Comparison of ENCODE assay signal across 9 cellular contexts in genomic region chr6:71012871-71013456, GRCh38. TPM values are rescaled to one million over a fixed set of nuclear protein-coding genes. Genes with fewer than 3 reads are reported as not detected.
A peak's percentile ranks its signal among the peaks of the same experiment; 100 is the strongest.
DNase-seq lines count a peak whose midpoint lies in the region; ATAC-seq, FAIRE-seq and TF ChIP-seq lines count a peak whose summit lies in the region.
"Had no signal": no experiment of that assay in that cellular context is flagged by ENCODE, and none has a peak within 500 bp of the region (broad histone marks: within the 10 kb centered on the region; RNA-seq: fewer than 3 reads in every experiment).

No MANE protein-coding gene starts in this region.

- peak; percentile 66 for ATAC-seq in GM18861 (IDR thresholded peaks at IDR 0.05; ENCODE audit: unreplicated experiment)
- peak; percentile 74 for ATAC-seq in HG02970 (IDR thresholded peaks at IDR 0.05; ENCODE audit: low FRiP score, unreplicated experiment)

- H3K4me3 Mint-ChIP-seq in Calu3 (ENCODE audit: low read depth, unreplicated experiment): no peak overlapping the region
- H3K4me3 Mint-ChIP-seq in activated naive CD4-positive, alpha-beta T cell treated with anti-CD3 and anti-CD28 coated beads, Interleukin-2, amount 10 ng/mL, durations not matched to agents 7 days and 5 days: no peak overlapping the region
- H3K4me3 Mint-ChIP-seq: activated naive CD8-positive, alpha-beta T cell had no signal

- 17% methylated on average over 5 of the region's 5 CpGs for WGBS in prostate gland

- no peak for TF ChIP-seq POLR2A in prostate gland (IDR thresholded peaks at IDR 0.05)

- FAIRE-seq in TTC549 (lab: Jason Lieb, UNC) (peak; percentile 49), frontal cortex (lab: Jason Lieb, UNC) (no peak)

- H3K9me3 Mint-ChIP-seq in Calu3 (ENCODE audit: low read depth, unreplicated experiment): no peaks in the 10 kb centered on the region
- no peaks in the 10 kb centered on the region for H3K9me3 Mint-ChIP-seq in activated naive CD4-positive, alpha-beta T cell treated with anti-CD3 and anti-CD28 coated beads, Interleukin-2, amount 10 ng/mL, durations not matched to agents 7 days and 5 days

- H3K27ac ChIP-seq in prostate gland: no peak overlapping the region

- no peaks in the 10 kb centered on the region for H3K36me3 ChIP-seq in prostate gland

- H3K9me3 ChIP-seq in prostate gland: no peaks in the 10 kb centered on the region

- H3K27ac Mint-ChIP-seq in Calu3 (ENCODE audit: unreplicated experiment): no peak overlapping the region
- no peak overlapping the region for H3K27ac Mint-ChIP-seq in activated naive CD4-positive, alpha-beta T cell treated with anti-CD3 and anti-CD28 coated beads, Interleukin-2, amount 10 ng/mL, durations not matched to agents 7 days and 5 days
- H3K27ac Mint-ChIP-seq: activated naive CD8-positive, alpha-beta T cell had no signal

- H3K27me3 Mint-ChIP-seq in Calu3 (ENCODE audit: unreplicated experiment): peaks cover 33% of the 10 kb centered on the region
- peaks cover 25% of the 10 kb centered on the region for H3K27me3 Mint-ChIP-seq in activated naive CD4-positive, alpha-beta T cell treated with anti-CD3 and anti-CD28 coated beads, Interleukin-2, amount 10 ng/mL, durations not matched to agents 7 days and 5 days

- no peaks in the 10 kb centered on the region for H3K36me3 Mint-ChIP-seq in Calu3 (ENCODE audit: insufficient read depth, unreplicated experiment)
- H3K36me3 Mint-ChIP-seq in activated naive CD4-positive, alpha-beta T cell treated with anti-CD3 and anti-CD28 coated beads, Interleukin-2, amount 10 ng/mL, durations not matched to agents 7 days and 5 days: no peaks in the 10 kb centered on the region
- H3K36me3 Mint-ChIP-seq: activated naive CD8-positive, alpha-beta T cell had no signal

- TF ChIP-seq CTCF in Calu3 (IDR thresholded peaks at IDR 0.05; ENCODE audit: unreplicated experiment): peak; percentile 85
- peak in 3 of 4 experiments; percentile 57 to 62 (median 58) for TF ChIP-seq CTCF in prostate gland (IDR thresholded peaks at IDR 0.05)

- no TSS peak for BruUV-seq in Calu3 (replicated peaks; lab: Mats Ljungman, UMichigan)

- no peaks in the 10 kb centered on the region for H3K4me1 ChIP-seq in prostate gland (replicated peaks)

- H3K27me3 ChIP-seq in prostate gland (replicated peaks; ENCODE audit: insufficient read depth): no peaks in the 10 kb centered on the region

- no peak overlapping the region for H3K4me3 ChIP-seq in prostate gland

- DNase-seq in Calu3: peak; percentile 50
- DNase-seq in NCI-H1694 (lab: John Stamatoyannopoulos, UW): peak; percentile 47
- DNase-seq in frontal cortex (ENCODE audit: low spot score in 2 of 2): peak; percentile 9 to 44
- peak; percentile 32 for DNase-seq in prostate gland (ENCODE audit: low spot score)
- no peak for DNase-seq in activated naive CD4-positive, alpha-beta T cell treated with anti-CD3 and anti-CD28 coated beads, Interleukin-2, amount 10 ng/mL, durations not matched to agents 7 days and 5 days

- H3K4me1 Mint-ChIP-seq in Calu3 (ENCODE audit: low read depth, unreplicated experiment): no peaks in the 10 kb centered on the region
- no peaks in the 10 kb centered on the region for H3K4me1 Mint-ChIP-seq in activated naive CD4-positive, alpha-beta T cell treated with anti-CD3 and anti-CD28 coated beads, Interleukin-2, amount 10 ng/mL, durations not matched to agents 7 days and 5 days

- CTCF ChIA-PET in Calu3 (lab: Charles Lee): interaction anchor here (0.7 kb wide), 1 partner anchor 634 kb away, joined by 3 read pairs; no protein-coding TSS in a partner anchor
- CTCF ChIA-PET in activated naive CD4-positive, alpha-beta T cell treated with anti-CD3 and anti-CD28 coated beads, Interleukin-2, amount 10 ng/mL, durations not matched to agents 7 days and 5 days (lab: Charles Lee): interaction anchor here (0.6 to 2.0 kb wide), 7 partner anchors 326 to 708 kb away, joined by 3 to 9 read pairs (median 3); no protein-coding TSS in a partner anchor

- intact Hi-C loops in Calu3 (cut with micrococcal nuclease; ENCODE audit: unreplicated experiment) (loop anchor here (2.0 to 10.0 kb wide), 4 partner anchors 108 to 792 kb away; no protein-coding TSS in a partner anchor), prostate gland (cut with DNase I) (no loop called here)

RNA-seq across cellular contexts. Expression of gene B3GAT2, which starts 56.1 kb away (rescaled TPM):
- total RNA-seq in Calu3 (2022) (0.09 and 0.10 TPM in 2 replicates), frontal cortex (18.8 TPM), prostate gland (under 1 TPM; 0.09 to 0.91 TPM)

Comparison
In these comparisons a context has a peak if more than half of its experiments do, and no peak if none do; other contexts are left out.
1. RNA of gene B3GAT2, which starts 56.1 kb away (total RNA-seq): 18.8 TPM in frontal cortex (single experiment); 0.09 to 0.91 TPM in prostate gland and 0.09 to 0.10 TPM in Calu3; every median in the first group is over 10 times any median in the second.